In the genomic region with DNA sequence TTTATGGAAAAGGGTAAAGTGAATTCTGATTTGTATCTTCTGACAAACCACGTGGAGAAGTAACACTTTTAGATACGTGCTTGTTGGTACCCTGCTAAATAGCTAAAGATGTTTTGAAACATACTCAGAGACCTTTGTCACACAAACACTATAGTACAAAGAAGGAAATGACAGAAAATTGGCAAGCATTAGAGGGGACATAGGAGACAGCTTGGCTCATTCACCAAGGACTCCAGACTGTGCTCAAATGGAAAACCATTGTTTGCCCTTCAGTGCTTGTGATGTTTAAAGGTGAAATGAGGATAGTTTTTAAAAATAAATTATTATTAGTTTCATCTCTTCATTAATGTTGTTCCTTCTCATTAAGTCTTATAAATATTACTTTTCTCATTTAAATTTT, we compare ENCODE assay signal across 16 cellular contexts. TPM values are rescaled to one million over a fixed set of nuclear protein-coding genes. Genes with fewer than 3 reads are reported as not detected.
"Had no signal": no experiment of that assay in that cellular context is flagged by ENCODE, and none has a peak within 500 bp of the region (broad histone marks: within the 10 kb centered on the region; RNA-seq: fewer than 3 reads in every experiment).

No MANE protein-coding gene starts in this region.

- H3K4me1 ChIP-seq: esophagus squamous epithelium, suprapubic skin had no signal

- H3K36me3 ChIP-seq: cardiac muscle cell, esophagus squamous epithelium, suprapubic skin, upper lobe of left lung had no signal

- DNase-seq: activated CD4-positive, alpha-beta T cell treated with anti-CD3 and anti-CD28 coated beads, Interleukin-2, amount 50 U/mL, for 1 hour; activated CD4-positive, CD25-positive, alpha-beta regulatory T cell; activated naive CD4-positive, alpha-beta T cell treated with anti-CD3 and anti-CD28 coated beads for 36 hours; activated T-cell treated with anti-CD3 and anti-CD28 coated beads for 4 hours; esophagus squamous epithelium; foreskin fibroblast; head of caudate nucleus; stimulated activated CD4-positive, alpha-beta T cell treated with anti-CD3 and anti-CD28 coated beads, Interleukin-2, amount 100 ng/mL, for 24 hours; stimulated activated naive CD4-positive, alpha-beta T cell; T-helper 2 cell; upper lobe of left lung had no signal

- H3K9me3 ChIP-seq: esophagus squamous epithelium, suprapubic skin, upper lobe of left lung had no signal

- H3K27ac ChIP-seq: cardiac muscle cell, esophagus squamous epithelium, suprapubic skin had no signal

- ATAC-seq: activated T-helper 17 cell treated with anti-CD3 and anti-CD28 coated beads, Interleukin-2, amount 50 U/mL, for 72 hours; sciatic nerve had no signal

- H3K27me3 ChIP-seq: cardiac muscle cell, esophagus squamous epithelium, suprapubic skin, upper lobe of left lung had no signal

- H3K4me3 ChIP-seq: cardiac muscle cell, esophagus squamous epithelium, suprapubic skin had no signal

RNA-seq across cellular contexts. Expression of a gene that starts 34.0 kb away (rescaled TPM):
- total RNA-seq: activated CD8-positive, alpha-beta memory T cell treated with anti-CD3 and anti-CD28 coated beads for 36 hours; activated naive CD4-positive, alpha-beta T cell treated with anti-CD3 and anti-CD28 coated beads for 36 hours; activated T-helper 17 cell treated with anti-CD3 and anti-CD28 coated beads, Interleukin-2, amount 50 U/mL, for 72 hours had no signal
